ENCODE assay signal across 11 cellular contexts in the genomic region with DNA sequence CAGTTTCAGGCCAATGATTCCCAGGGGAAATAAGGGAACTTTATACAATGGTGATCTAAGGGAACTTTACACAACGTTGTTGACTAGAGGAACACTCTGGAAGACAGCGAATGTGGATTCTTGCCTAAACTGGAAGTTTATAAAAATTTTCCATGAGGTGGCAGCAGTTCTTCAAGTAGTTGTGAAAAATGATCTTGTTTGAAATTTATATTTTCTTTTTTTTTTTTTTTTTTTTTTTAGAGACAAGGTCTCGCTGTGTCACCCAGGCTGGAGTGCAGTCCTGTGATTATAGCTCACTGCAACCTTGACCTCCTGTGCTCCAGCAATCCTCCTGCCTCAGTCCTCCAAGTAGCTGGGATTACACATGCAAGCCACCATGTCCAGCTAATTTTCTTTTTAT. TPM values are rescaled to one million over a fixed set of nuclear protein-coding genes. Genes with fewer than 3 reads are reported as not detected.
DNase-seq lines count a peak whose midpoint lies in the region; ATAC-seq, FAIRE-seq and TF ChIP-seq lines count a peak whose summit lies in the region.
"Had no signal": no experiment of that assay in that cellular context is flagged by ENCODE, and none has a peak within 500 bp of the region (broad histone marks: within the 10 kb centered on the region; RNA-seq: fewer than 3 reads in every experiment).

No MANE protein-coding gene starts in this region.

- H3K27ac ChIP-seq in pancreas = no peak overlapping the region
- H3K27ac ChIP-seq in substantia nigra (ENCODE audit: low read depth, low read length, poor library complexity, severe bottlenecking) = no peak overlapping the region
- H3K27ac ChIP-seq: RWPE1 had no signal

- WGBS in pancreas, 2 donors = 4% methylated on average over 3 of the region's 3 CpGs

- no peaks in the 10 kb centered on the region for H3K9me3 ChIP-seq in pancreas

- TF ChIP-seq CTCF in epithelial cell of proximal tubule (conservative IDR thresholded peaks at IDR 0.05; ENCODE audit: low read depth, low read length) (peak; percentile 43), pancreas (IDR thresholded peaks at IDR 0.05) (no peak)

- intact Hi-C loops in pancreas (cut with DNase I) = no loop called here

- H3K4me3 ChIP-seq in epithelial cell of proximal tubule (ENCODE audit: low read depth, low read length) (no peak overlapping the region), pancreas (no peak overlapping the region)

- FAIRE-seq in pancreas (lab: Jason Lieb, UNC) = no peak

- peak in 3 of 4 donors; percentile 56 to 75 (median 74) for ATAC-seq in pancreas
- no peak for ATAC-seq in HG03025 (IDR thresholded peaks at IDR 0.05; ENCODE audit: low FRiP score, unreplicated experiment)
- ATAC-seq: left colon had no signal

- no peaks in the 10 kb centered on the region for H3K27me3 ChIP-seq in pancreas

- H3K4me1 ChIP-seq in pancreas = peaks cover 6 to 9% (median 8%) of the 10 kb centered on the region in 3 donors

- no peaks in the 10 kb centered on the region for H3K36me3 ChIP-seq in pancreas

- DNase-seq in DMS114 treated with DMSO at 0.1 percent for 48 hours (lab: John Stamatoyannopoulos, UW; ENCODE audit: unreplicated experiment) (peak; percentile 39), NOMO-1 treated with DMSO at 0.1 percent for 48 hours (lab: John Stamatoyannopoulos, UW; ENCODE audit: unreplicated experiment) (peak; percentile 36), epithelial cell of proximal tubule (ENCODE audit: low read depth) (no peak), pancreas (no peak), substantia nigra (lab: John Stamatoyannopoulos, UW) (no peak), SIG-M5 treated with dmso at 0.1 percent for 504 hours (lab: John Stamatoyannopoulos, UW; ENCODE audit: unreplicated experiment) (no peak), HUDEP-2 (lab: John Stamatoyannopoulos, UW; ENCODE audit: unreplicated experiment in 76 of 76) (no peak)
- DNase-seq: amygdala, left colon had no signal

RNA-seq across cellular contexts. Expression of gene GTF2I, which starts 32.1 kb away (rescaled TPM):
- total RNA-seq in epithelial cell of proximal tubule = 84.1 and 101 TPM in 2 replicates
- total RNA-seq in pancreas = 100 to 1,000 TPM in 2 of 6 donors, 10 to 100 TPM in 4; 66.8 to 159 (median 89.2) TPM
- 10 to 100 TPM; 40.5 to 43.6 TPM for polyA plus RNA-seq in pancreas

Comparison
In these comparisons a context has a peak if more than half of its experiments do, and no peak if none do; other contexts are left out.
1. DNase-seq: peak in DMS114 treated with DMSO at 0.1 percent for 48 hours (single experiment) and NOMO-1 treated with DMSO at 0.1 percent for 48 hours (single experiment); none in epithelial cell of proximal tubule (single experiment), pancreas (0 of 6), substantia nigra (0 of 49), SIG-M5 treated with dmso at 0.1 percent for 504 hours (single experiment) and HUDEP-2 (0 of 76).